ENCODE assay signal across 9 cellular contexts in the genomic region with DNA sequence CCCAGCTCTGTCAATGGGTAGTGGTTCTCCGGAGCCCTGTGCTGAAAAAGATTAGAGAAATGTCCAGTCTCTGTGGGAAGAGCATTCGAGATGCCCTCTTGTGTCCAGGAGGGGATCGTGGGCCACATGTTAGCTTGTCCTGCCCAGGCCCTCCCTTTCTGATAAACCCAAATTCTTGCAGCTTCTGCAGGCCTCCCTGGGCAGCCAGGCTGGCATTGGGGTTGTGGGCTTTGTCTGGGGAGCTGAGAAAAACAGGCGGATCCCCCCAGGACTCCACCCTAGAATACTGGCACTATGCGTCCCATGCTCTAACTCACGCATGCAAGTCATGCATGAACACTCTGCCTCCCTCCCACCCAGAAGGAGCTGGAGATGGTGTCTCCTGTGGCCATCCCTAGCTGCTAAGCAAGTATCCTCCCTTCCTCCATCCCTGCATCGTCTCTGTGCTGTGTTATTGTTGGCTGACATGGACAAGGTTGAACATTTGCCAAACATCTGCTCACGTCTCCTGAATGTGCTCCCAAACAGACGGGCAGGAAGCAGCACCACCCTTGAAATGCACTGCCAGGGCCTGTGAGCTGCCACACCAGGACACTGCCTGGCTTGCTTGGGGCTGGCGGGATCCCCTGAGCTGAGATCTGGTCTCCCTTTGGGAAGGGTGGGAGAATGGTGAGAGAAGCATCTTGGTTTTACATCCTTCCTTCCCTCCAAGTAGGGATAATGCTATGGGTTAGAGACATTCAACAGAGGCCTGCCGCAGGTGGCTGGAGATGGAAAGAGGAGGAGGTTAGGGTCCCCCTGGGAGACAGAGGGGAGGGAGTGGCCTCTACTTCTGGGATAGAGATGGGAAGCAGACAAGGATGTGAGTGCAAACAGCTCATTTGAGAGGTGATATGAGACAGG. TPM values are rescaled to one million over a fixed set of nuclear protein-coding genes. Genes with fewer than 3 reads are reported as not detected.
A peak's percentile ranks its signal among the peaks of the same experiment; 100 is the strongest.
DNase-seq lines count a peak whose midpoint lies in the region; TF ChIP-seq lines count a peak whose summit lies in the region.
"Had no signal": no experiment of that assay in that cellular context is flagged by ENCODE, and none has a peak within 500 bp of the region (broad histone marks: within the 10 kb centered on the region; RNA-seq: fewer than 3 reads in every experiment).

No MANE protein-coding gene starts in this region.

- H3K4me2 ChIP-seq in neural progenitor cell: no peak overlapping the region
- no peak overlapping the region for H3K4me2 ChIP-seq in Karpas-422 (ENCODE audit: low read depth, low read length, poor library complexity, severe bottlenecking)

- H3K9me2 ChIP-seq in Karpas-422 (replicated peaks; ENCODE audit: insufficient read depth, low read length): no peaks in the 10 kb centered on the region

- H3K27me3 Mint-ChIP-seq in neural progenitor cell (ENCODE audit: insufficient read depth, low read depth): no peaks in the 10 kb centered on the region

- H4K20me1 ChIP-seq in neural progenitor cell (ENCODE audit: low read depth) (no peaks in the 10 kb centered on the region), Karpas-422 (ENCODE audit: insufficient read depth, low read depth, low read length) (no peaks in the 10 kb centered on the region)

- H3K36me3 ChIP-seq in neural progenitor cell (no peaks in the 10 kb centered on the region), Karpas-422 (ENCODE audit: insufficient read depth, low read length) (no peaks in the 10 kb centered on the region)

- H3K4me3 Mint-ChIP-seq in neural progenitor cell: no peak overlapping the region

- H3K79me2 ChIP-seq in neural progenitor cell (ENCODE audit: low read depth): no peaks in the 10 kb centered on the region
- no peaks in the 10 kb centered on the region for H3K79me2 ChIP-seq in Karpas-422 (ENCODE audit: low read length)

- TF ChIP-seq CTCF in neural progenitor cell (IDR thresholded peaks at IDR 0.05): no peak

- no peaks in the 10 kb centered on the region for H3K9me3 Mint-ChIP-seq in neural progenitor cell

- no peak overlapping the region for H3K27ac Mint-ChIP-seq in neural progenitor cell

- H3K27me3 ChIP-seq in neural progenitor cell (no peaks in the 10 kb centered on the region), Karpas-422 (ENCODE audit: low read length) (no peaks in the 10 kb centered on the region)

- in situ Hi-C loops in G401 (cut with HindIII; ENCODE audit: low sequenced_read_pairs): no loop called here

- H3K4me1 Mint-ChIP-seq in neural progenitor cell: peaks cover 2% of the 10 kb centered on the region

- H2AFZ ChIP-seq in neural progenitor cell (replicated peaks): peak overlapping the region; percentile 15
- no peak overlapping the region for H2AFZ ChIP-seq in Karpas-422 (ENCODE audit: low read length)

- no peaks in the 10 kb centered on the region for H3K9me3 ChIP-seq in neural progenitor cell (ENCODE audit: low read depth)
- no peaks in the 10 kb centered on the region for H3K9me3 ChIP-seq in Karpas-422 (ENCODE audit: low read length)

- H3K27ac ChIP-seq in neural progenitor cell: no peak overlapping the region
- no peak overlapping the region for H3K27ac ChIP-seq in Karpas-422 (ENCODE audit: low read length)

- no peaks in the 10 kb centered on the region for H3F3A ChIP-seq in neural progenitor cell (ENCODE audit: low read depth)

- DNase-seq in COR-L47 (lab: John Stamatoyannopoulos, UW) (peak; percentile 53), NCI-H1694 treated with DMSO at 0.1 percent for 48 hours (lab: John Stamatoyannopoulos, UW) (peak; percentile 91), dermis blood vessel endothelial cell (peak; percentile 41), neural progenitor cell (ENCODE audit: low spot score) (no peak), Karpas-422 (no peak), G401 (ENCODE audit: low spot score) (no peak), KG1 (lab: John Stamatoyannopoulos, UW) (no peak), cerebellar nuclear complex (lab: John Stamatoyannopoulos, UW) (no peak)
- DNase-seq: substantia nigra had no signal

- H3K9ac ChIP-seq in neural progenitor cell: no peak overlapping the region
- no peak overlapping the region for H3K9ac ChIP-seq in Karpas-422 (ENCODE audit: low read length)

- no peaks in the 10 kb centered on the region for H3K36me3 Mint-ChIP-seq in neural progenitor cell

- H3K4me3 ChIP-seq in neural progenitor cell: no peak overlapping the region
- no peak overlapping the region for H3K4me3 ChIP-seq in Karpas-422 (ENCODE audit: low read length)

- H3K4me1 ChIP-seq in neural progenitor cell (no peaks in the 10 kb centered on the region), Karpas-422 (ENCODE audit: low read length) (no peaks in the 10 kb centered on the region)

RNA-seq across cellular contexts. Expression of gene CFAP161, which starts 26.5 kb away (rescaled TPM):
- 0.23 and 0.34 TPM in 2 replicates for total RNA-seq in dermis blood vessel endothelial cell
- 1.9 TPM in 1 of 2 replicates, not detected in the other for total RNA-seq in neural progenitor cell (ENCODE audit: low replicate concordance)
- 0.11 TPM in 1 of 2 replicates, not detected in the other for total RNA-seq in Karpas-422 (2014; rRNA removed; shearing (Covaris generic); ENCODE audit: low replicate concordance)
- not detected in 2 replicates for total RNA-seq in G401 (2014; rRNA removed; shearing (Covaris generic))

RNA-seq across cellular contexts. Expression of gene IL16, which starts 36.1 kb away (rescaled TPM):
- total RNA-seq in dermis blood vessel endothelial cell: 2.6 and 3.6 TPM in 2 replicates
- total RNA-seq in neural progenitor cell (ENCODE audit: low replicate concordance): 0.09 TPM in 1 of 2 replicates, not detected in the other
- total RNA-seq in Karpas-422 (2014; rRNA removed; shearing (Covaris generic); ENCODE audit: low replicate concordance): 3.3 and 4.4 TPM in 2 replicates
- 0.12 TPM in 1 of 2 replicates, not detected in the other for total RNA-seq in G401 (2014; rRNA removed; shearing (Covaris generic))

Comparison
In these comparisons a context has a peak if more than half of its experiments do, and no peak if none do; other contexts are left out.
1. DNase-seq: peak in COR-L47 (single experiment), NCI-H1694 treated with DMSO at 0.1 percent for 48 hours (single experiment) and dermis blood vessel endothelial cell (single experiment); none in neural progenitor cell (single experiment), Karpas-422 (single experiment), G401 (single experiment), KG1 (single experiment) and cerebellar nuclear complex (0 of 2).